23 cellular contexts compared by ENCODE assay signal in genomic region chr9:8448226-8448625, GRCh38.
"Had no signal": no experiment of that assay in that cellular context is flagged by ENCODE, and none has a peak within 500 bp of the region (broad histone marks: within the 10 kb centered on the region; RNA-seq: fewer than 3 reads in every experiment).

No MANE protein-coding gene starts in this region.

- H3K27me3 ChIP-seq: dorsolateral prefrontal cortex, esophagus muscularis mucosa, gastrocnemius medialis, heart right ventricle, left lung had no signal

- H3K4me1 ChIP-seq: esophagus muscularis mucosa, gastrocnemius medialis, heart right ventricle, left lung, lower lobe of right lung had no signal

- H3K27ac ChIP-seq: coronary artery, esophagus muscularis mucosa, gastrocnemius medialis, heart right ventricle, left lung, lower lobe of right lung had no signal

- ATAC-seq: gastrocnemius medialis; heart right ventricle; left cardiac atrium; left lung; left ventricle myocardium superior; lower lobe of right lung; naive thymus-derived CD4-positive, alpha-beta T cell had no signal

- H3K36me3 ChIP-seq: esophagus muscularis mucosa, gastrocnemius medialis, left lung, lower lobe of right lung had no signal

- H3K9me3 ChIP-seq: esophagus muscularis mucosa, gastrocnemius medialis, heart right ventricle, left lung, lower lobe of right lung had no signal

- DNase-seq: dermis blood vessel endothelial cell; dorsolateral prefrontal cortex; effector CD4-positive, alpha-beta T cell; effector memory CD4-positive, alpha-beta T cell; foreskin melanocyte; gastrocnemius medialis; glutamatergic neuron; head of caudate nucleus; heart right ventricle; hippocampal formation; left cardiac atrium; left lung; left ventricle myocardium superior; lower lobe of right lung; mesendoderm; midbrain; naive thymus-derived CD4-positive, alpha-beta T cell had no signal

- FAIRE-seq: colon, endothelial cell of umbilical vein, islet of Langerhans, keratinocyte had no signal

- H3K4me3 ChIP-seq: coronary artery, dorsolateral prefrontal cortex, esophagus muscularis mucosa, gastrocnemius medialis, heart right ventricle, left lung, lower lobe of right lung had no signal
